In the genomic region with DNA sequence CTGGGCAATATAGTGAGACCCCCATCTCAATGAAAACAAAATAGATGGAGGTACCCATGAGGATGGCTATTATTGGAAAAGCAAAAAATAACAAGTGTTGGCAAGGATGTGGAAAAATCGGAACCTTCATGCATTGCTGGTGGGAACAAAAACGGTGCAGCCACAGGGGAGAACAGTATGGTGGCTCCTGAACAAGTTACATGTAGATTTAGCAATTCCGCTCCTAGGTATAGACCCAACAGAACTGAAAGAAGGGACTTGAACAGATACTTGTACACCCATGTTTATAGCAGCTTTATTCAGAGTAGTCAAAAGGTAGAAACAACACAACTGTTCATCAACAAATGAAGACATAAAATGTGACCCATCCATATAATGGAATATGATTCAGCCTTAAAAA, we compare ENCODE assay signal across 35 cellular contexts.
"Had no signal": no experiment of that assay in that cellular context is flagged by ENCODE, and none has a peak within 500 bp of the region (broad histone marks: within the 10 kb centered on the region; RNA-seq: fewer than 3 reads in every experiment).

No MANE protein-coding gene starts in this region.

- H3K4me1 ChIP-seq: adrenal gland, breast epithelium had no signal

- H3K27ac ChIP-seq: adrenal gland, body of pancreas, brain microvascular endothelial cell, breast epithelium, VCaP had no signal

- H3K27ac Mint-ChIP-seq: activated B cell treated with CpG ODN at 0.5 μM for 24 hours; activated CD4-positive, alpha-beta memory T cell treated with anti-CD3 and anti-CD28 coated beads for 36 hours; activated CD4-positive, alpha-beta T cell treated with anti-CD3 and anti-CD28 coated beads, Interleukin-2, amount 10 ng/mL, durations not matched to agents 24 days and 14 days; activated CD8-positive, alpha-beta T cell treated with anti-CD3 and anti-CD28 coated beads for 36 hours; activated naive CD4-positive, alpha-beta T cell treated with anti-CD3 and anti-CD28 coated beads for 36 hours; activated naive CD4-positive, alpha-beta T cell treated with anti-CD3 and anti-CD28 coated beads, Interleukin-2, amount 50 U/mL, for 72 hours; activated naive CD8-positive, alpha-beta T cell treated with anti-CD3 and anti-CD28 coated beads for 36 hours; activated T-cell treated with anti-CD3 and anti-CD28 coated beads, Interleukin-2, amount 50 U/mL, for 72 hours; activated T-helper 1 cell treated with anti-CD3 and anti-CD28 coated beads, Interleukin-12 subunit alpha, Interleukin-12 subunit beta, Interleukin-2, Interleukin-4 antibody, amounts not matched to agents 30 ng/mL and 10 ng/mL and 1 ng/mL, durations not matched to agents 14 hours and 24 hours and 36 hours; activated T-helper 17 cell treated with anti-CD3 and anti-CD28 coated beads, Interleukin-2, amount 50 U/mL, for 72 hours; T-helper 1 cell treated with Interleukin-12 subunit alpha and Interleukin-12 subunit beta and Interleukin-4 antibody, amounts not matched to agents 30 μg/mL and 1 μg/mL, for 36 hours; T-helper 2 cell treated with Interferon-gamma antibody and Interleukin-4, amounts not matched to agents 5 μg/mL and 100 μg/mL, for 36 hours had no signal

- H3K4me1 Mint-ChIP-seq: activated B cell treated with CpG ODN at 0.5 μM for 24 hours; activated naive CD8-positive, alpha-beta T cell treated with anti-CD3 and anti-CD28 coated beads for 36 hours had no signal

- DNase-seq: activated B cell treated with CpG ODN at 0.5 μM for 24 hours; activated CD4-positive, alpha-beta memory T cell treated with anti-CD3 and anti-CD28 coated beads for 36 hours; activated CD4-positive, alpha-beta T cell treated with anti-CD3 and anti-CD28 coated beads for 4 hours; activated CD4-positive, alpha-beta T cell treated with anti-CD3 and anti-CD28 coated beads, Interleukin-2, amount 10 ng/mL, durations not matched to agents 24 days and 14 days; activated CD4-positive, alpha-beta T cell treated with anti-CD3 and anti-CD28 coated beads, Interleukin-2, amount 50 U/mL, for 1 hour; activated CD4-positive, alpha-beta T cell treated with anti-CD3 and anti-CD28 coated beads, Interleukin-2, amount 50 U/mL, for 4 hours; activated CD4-positive, CD25-positive, alpha-beta regulatory T cell treated with anti-CD3 and anti-CD28 coated beads, Interleukin-2, amount 50 U/mL, for 72 hours; activated CD8-positive, alpha-beta memory T cell treated with anti-CD3 and anti-CD28 coated beads, Interleukin-2, amount 50 U/mL, for 4 hours; activated CD8-positive, alpha-beta T cell treated with anti-CD3 and anti-CD28 coated beads for 36 hours; activated effector memory CD4-positive, alpha-beta T cell treated with anti-CD3 and anti-CD28 coated beads, Interleukin-2, amount 50 U/mL, for 16 hours; activated gamma-delta T cell treated with Interleukin-2 at 50 U/mL for 16 hours; activated naive CD4-positive, alpha-beta T cell; activated naive CD4-positive, alpha-beta T cell treated with anti-CD3 and anti-CD28 coated beads for 36 hours; activated naive CD4-positive, alpha-beta T cell treated with anti-CD3 and anti-CD28 coated beads, Interleukin-2, amount 50 U/mL, for 16 hours; activated naive CD8-positive, alpha-beta T cell treated with anti-CD3 and anti-CD28 coated beads for 36 hours; activated T-cell treated with anti-CD3 and anti-CD28 coated beads for 4 hours; activated T-cell treated with anti-CD3 and anti-CD28 coated beads, Interleukin-2, amount 50 U/mL, for 1 hour; activated T-cell treated with anti-CD3 and anti-CD28 coated beads, Interleukin-2, amount 50 U/mL, for 4 hours; activated T-cell treated with anti-CD3 and anti-CD28 coated beads, Interleukin-2, amount 50 U/mL, for 72 hours; adrenal gland; amniotic stem cell; aorta; body of pancreas; brain microvascular endothelial cell; central memory CD4-positive, alpha-beta T cell; T-helper 1 cell; T-helper 2 cell; T-helper 9 cell had no signal

- H3K36me3 Mint-ChIP-seq: activated CD4-positive, alpha-beta memory T cell treated with anti-CD3 and anti-CD28 coated beads for 36 hours; activated naive CD4-positive, alpha-beta T cell treated with anti-CD3 and anti-CD28 coated beads, Interleukin-2, amount 50 U/mL, for 72 hours; activated naive CD8-positive, alpha-beta T cell treated with anti-CD3 and anti-CD28 coated beads for 36 hours had no signal

- ATAC-seq: activated CD8-positive, alpha-beta T cell treated with anti-CD3 and anti-CD28 coated beads for 36 hours; activated naive CD4-positive, alpha-beta T cell treated with anti-CD3 and anti-CD28 coated beads, Interleukin-2, amount 50 U/mL, for 72 hours; activated T-cell treated with anti-CD3 and anti-CD28 coated beads, Interleukin-2, amount 50 U/mL, for 4 hours; activated T-cell treated with anti-CD3 and anti-CD28 coated beads, Interleukin-2, amount 50 U/mL, for 72 hours; activated T-helper 17 cell treated with anti-CD3 and anti-CD28 coated beads, Interleukin-2, amount 50 U/mL, for 72 hours; body of pancreas had no signal

- H3K36me3 ChIP-seq: adrenal gland, brain microvascular endothelial cell, breast epithelium had no signal

- H3K4me3 ChIP-seq: adrenal gland, body of pancreas, breast epithelium had no signal

- H3K9me3 ChIP-seq: adrenal gland, body of pancreas, breast epithelium had no signal

- H3K4me3 Mint-ChIP-seq: activated B cell treated with CpG ODN at 0.5 μM for 24 hours; activated CD4-positive, alpha-beta memory T cell treated with anti-CD3 and anti-CD28 coated beads for 36 hours; activated CD4-positive, alpha-beta T cell treated with anti-CD3 and anti-CD28 coated beads, Interleukin-2, amount 10 ng/mL, durations not matched to agents 24 days and 14 days; activated CD8-positive, alpha-beta T cell treated with anti-CD3 and anti-CD28 coated beads for 36 hours; activated naive CD4-positive, alpha-beta T cell treated with anti-CD3 and anti-CD28 coated beads for 36 hours; activated naive CD8-positive, alpha-beta T cell treated with anti-CD3 and anti-CD28 coated beads for 36 hours; activated T-cell treated with anti-CD3 and anti-CD28 coated beads, Interleukin-2, amount 50 U/mL, for 4 hours; activated T-cell treated with anti-CD3 and anti-CD28 coated beads, Interleukin-2, amount 50 U/mL, for 72 hours; activated T-helper 1 cell treated with anti-CD3 and anti-CD28 coated beads, Interleukin-12 subunit alpha, Interleukin-12 subunit beta, Interleukin-2, Interleukin-4 antibody, amounts not matched to agents 30 ng/mL and 10 ng/mL and 1 ng/mL, durations not matched to agents 14 hours and 24 hours and 36 hours; activated T-helper 17 cell treated with anti-CD3 and anti-CD28 coated beads, Interleukin-2, amount 50 U/mL, for 72 hours; T-helper 1 cell treated with Interleukin-12 subunit alpha and Interleukin-12 subunit beta and Interleukin-4 antibody, amounts not matched to agents 30 μg/mL and 1 μg/mL, for 36 hours; T-helper 2 cell treated with Interferon-gamma antibody and Interleukin-4, amounts not matched to agents 5 μg/mL and 100 μg/mL, for 36 hours had no signal

- H3K9me3 Mint-ChIP-seq: activated CD4-positive, alpha-beta T cell treated with anti-CD3 and anti-CD28 coated beads, Interleukin-2, amount 10 ng/mL, durations not matched to agents 24 days and 14 days; activated naive CD4-positive, alpha-beta T cell treated with anti-CD3 and anti-CD28 coated beads, Interleukin-2, amount 50 U/mL, for 72 hours; activated T-cell treated with anti-CD3 and anti-CD28 coated beads, Interleukin-2, amount 50 U/mL, for 4 hours; activated T-helper 17 cell treated with anti-CD3 and anti-CD28 coated beads, Interleukin-2, amount 50 U/mL, for 72 hours; T-helper 1 cell treated with Interleukin-12 subunit alpha and Interleukin-12 subunit beta and Interleukin-4 antibody, amounts not matched to agents 30 μg/mL and 1 μg/mL, for 36 hours; T-helper 2 cell treated with Interferon-gamma antibody and Interleukin-4, amounts not matched to agents 5 μg/mL and 100 μg/mL, for 36 hours had no signal
